11 cellular contexts compared by ENCODE assay signal in the genomic region with DNA sequence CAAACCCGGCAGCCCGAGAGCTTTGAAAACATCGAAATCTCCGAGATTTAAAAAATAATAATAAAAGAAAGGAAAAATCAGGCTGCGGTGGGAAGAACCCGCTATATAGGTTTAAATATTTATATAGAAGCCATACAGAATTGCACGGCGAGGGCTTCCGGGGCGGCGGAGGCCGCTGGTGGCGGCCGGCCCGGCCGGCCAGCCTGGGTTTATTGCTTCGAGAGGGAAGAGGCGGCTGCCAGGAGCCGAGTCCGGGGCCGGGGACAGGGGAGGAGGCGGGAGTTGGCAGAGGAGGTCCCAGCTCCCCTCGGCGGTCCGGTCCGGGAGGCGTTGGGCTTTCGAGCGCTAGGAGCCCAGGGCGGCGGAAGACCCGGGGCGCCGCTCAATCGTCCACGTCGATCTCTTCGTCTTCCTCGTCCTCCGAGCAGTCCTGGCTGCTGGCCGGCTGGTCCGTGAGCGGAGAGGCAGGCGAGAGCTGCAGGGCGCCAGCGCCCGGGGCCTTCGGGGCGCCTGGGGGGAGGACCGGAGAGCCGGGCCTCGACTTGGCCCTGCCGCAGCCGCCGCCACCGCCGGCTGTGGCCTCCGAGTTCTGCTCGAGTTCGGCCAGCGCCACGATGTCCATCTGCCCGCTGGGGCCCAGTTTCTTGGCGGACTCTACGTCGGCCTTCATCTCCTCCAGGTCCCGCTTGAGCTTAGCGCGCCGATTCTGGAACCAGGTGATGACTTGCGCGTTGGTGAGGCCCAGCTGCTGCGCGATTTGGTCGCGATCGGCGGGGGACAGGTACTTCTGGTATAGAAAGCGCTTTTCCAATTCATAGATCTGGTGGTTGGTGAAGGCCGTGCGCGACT. TPM values are rescaled to one million over a fixed set of nuclear protein-coding genes. Genes with fewer than 3 reads are reported as not detected.
A peak's percentile ranks its signal among the peaks of the same experiment; 100 is the strongest.
DNase-seq lines count a peak whose midpoint lies in the region; ATAC-seq, FAIRE-seq and TF ChIP-seq lines count a peak whose summit lies in the region.
"Had no signal": no experiment of that assay in that cellular context is flagged by ENCODE, and none has a peak within 500 bp of the region (broad histone marks: within the 10 kb centered on the region; RNA-seq: fewer than 3 reads in every experiment).

No MANE protein-coding gene starts in this region.

- H3K4me3 ChIP-seq in astrocyte (ENCODE audit: insufficient read depth, low read depth, low read length) (no peak overlapping the region), mesodermal cell (ENCODE audit: extremely low read depth, insufficient read depth, low read length, poor library complexity, severe bottlenecking) (peak overlapping the region; percentile 5), thoracic aorta (peak overlapping the region; percentile 65)

- H2AFZ ChIP-seq in astrocyte (ENCODE audit: low read depth, low read length) = no peak overlapping the region

- no peak for TF ChIP-seq CTCF in astrocyte (IDR thresholded peaks at IDR 0.05; ENCODE audit: insufficient read depth, low read depth, low read length)
- TF ChIP-seq CTCF in thoracic aorta (IDR thresholded peaks at IDR 0.05) = no peak

- H3K27ac ChIP-seq in astrocyte (ENCODE audit: low read depth, low read length) = no peak overlapping the region
- H3K27ac ChIP-seq in mesodermal cell (ENCODE audit: low read depth, low read length, severe bottlenecking) = no peak overlapping the region
- H3K27ac ChIP-seq in thoracic aorta = no peak overlapping the region

- H3K27me3 ChIP-seq in astrocyte (ENCODE audit: insufficient read depth, low read length) (peaks cover 89% of the 10 kb centered on the region), thoracic aorta (replicated peaks; ENCODE audit: insufficient read depth) (peaks cover 45% of the 10 kb centered on the region)

- H3K36me3 Mint-ChIP-seq in activated T-cell treated with anti-CD3 and anti-CD28 coated beads, Interleukin-2, amount 50 U/mL, for 4 hours (ENCODE audit: insufficient read depth) = no peaks in the 10 kb centered on the region
- peaks cover 6% of the 10 kb centered on the region for H3K36me3 Mint-ChIP-seq in astrocyte (ENCODE audit: low read depth, unreplicated experiment)

- WGBS in mesodermal cell (ENCODE audit: insufficient coverage in 2 of 2), 2 experiments = 1% methylated on average over 65 to 67 of the region's 82 CpGs

- DNase-seq in activated T-cell treated with anti-CD3 and anti-CD28 coated beads, Interleukin-2, amount 50 U/mL, for 4 hours = no peak
- no peak for DNase-seq in activated T-cell treated with anti-CD3 and anti-CD28 coated beads for 4 hours
- no peak for DNase-seq in astrocyte (ENCODE audit: low read depth)
- DNase-seq in thoracic aorta (ENCODE audit: low spot score) = no peak
- no peak for DNase-seq in NCI-H226
- no peak for DNase-seq in cerebellar cortex (ENCODE audit: low spot score)
- DNase-seq: dermis blood vessel endothelial cell; small intestine; stimulated activated naive CD4-positive, alpha-beta T cell treated with Interleukin-2 at 50 U/mL for 16 hours had no signal

- peaks cover 3% of the 10 kb centered on the region for H3K9me3 ChIP-seq in astrocyte (ENCODE audit: insufficient read depth, low read depth, low read length)
- H3K9me3 ChIP-seq in mesodermal cell (ENCODE audit: control insufficient read depth, low read length) = no peaks in the 10 kb centered on the region
- H3K9me3 ChIP-seq in thoracic aorta = no peaks in the 10 kb centered on the region

- no peaks in the 10 kb centered on the region for H3K9me3 Mint-ChIP-seq in activated T-cell treated with anti-CD3 and anti-CD28 coated beads, Interleukin-2, amount 50 U/mL, for 4 hours
- H3K9me3 Mint-ChIP-seq in astrocyte (ENCODE audit: unreplicated experiment) = peaks cover 15% of the 10 kb centered on the region

- no peak overlapping the region for H3K4me2 ChIP-seq in astrocyte (ENCODE audit: low read length)

- peak overlapping the region; percentile 83 for H3K27ac Mint-ChIP-seq in astrocyte (ENCODE audit: unreplicated experiment)

- H3K4me1 ChIP-seq in astrocyte (ENCODE audit: insufficient read depth, low read length) = peaks cover 3% of the 10 kb centered on the region
- H3K4me1 ChIP-seq in mesodermal cell (ENCODE audit: control insufficient read depth, insufficient read depth, low read length, poor library complexity, severe bottlenecking) = peaks cover 16% of the 10 kb centered on the region
- peaks cover 54 to 75% of the 10 kb centered on the region in 2 donors for H3K4me1 ChIP-seq in thoracic aorta (ENCODE audit: control insufficient read depth in 1 of 2, low read depth in 2 of 2)

- H3K4me3 Mint-ChIP-seq in activated T-cell treated with anti-CD3 and anti-CD28 coated beads, Interleukin-2, amount 50 U/mL, for 4 hours = peak overlapping the region; percentile 63
- no peak overlapping the region for H3K4me3 Mint-ChIP-seq in astrocyte (ENCODE audit: unreplicated experiment)

- H3K9ac ChIP-seq in astrocyte (ENCODE audit: low read length) = no peak overlapping the region

- ATAC-seq in activated T-cell treated with anti-CD3 and anti-CD28 coated beads, Interleukin-2, amount 50 U/mL, for 4 hours = no peak
- ATAC-seq in thoracic aorta (ENCODE audit: insufficient number of reproducible peaks, low FRiP score, low read depth) = no peak
- ATAC-seq in HG03521 (IDR thresholded peaks at IDR 0.05; ENCODE audit: unreplicated experiment) = no peak

- peaks cover 39% of the 10 kb centered on the region for H4K20me1 ChIP-seq in astrocyte (ENCODE audit: insufficient read depth, low read length)

- H3K79me2 ChIP-seq in astrocyte (ENCODE audit: insufficient read depth, low read length) = no peaks in the 10 kb centered on the region

- H3K36me3 ChIP-seq in astrocyte (ENCODE audit: insufficient read depth, low read length) (no peaks in the 10 kb centered on the region), mesodermal cell (ENCODE audit: control insufficient read depth, insufficient read depth, low read length) (no peaks in the 10 kb centered on the region), thoracic aorta (no peaks in the 10 kb centered on the region)

- peaks cover 48% of the 10 kb centered on the region for H3K4me1 Mint-ChIP-seq in activated T-cell treated with anti-CD3 and anti-CD28 coated beads, Interleukin-2, amount 50 U/mL, for 4 hours (ENCODE audit: low read depth)
- H3K4me1 Mint-ChIP-seq in astrocyte (ENCODE audit: low read depth, unreplicated experiment) = peaks cover 2% of the 10 kb centered on the region

- H3K27me3 Mint-ChIP-seq in activated T-cell treated with anti-CD3 and anti-CD28 coated beads, Interleukin-2, amount 50 U/mL, for 4 hours (ENCODE audit: low read depth) = peaks cover 75% of the 10 kb centered on the region
- peaks cover 70% of the 10 kb centered on the region for H3K27me3 Mint-ChIP-seq in astrocyte (ENCODE audit: low read depth, unreplicated experiment)

- no peak for FAIRE-seq in astrocyte (lab: Jason Lieb, UNC)
- FAIRE-seq: small intestine had no signal

RNA-seq across cellular contexts. Expression of a gene that starts 2.2 kb away (rescaled TPM):
- total RNA-seq in activated T-cell treated with anti-CD3 and anti-CD28 coated beads, Interleukin-2, amount 50 U/mL, for 4 hours = not detected
- total RNA-seq in astrocyte (not detected in 2 replicates), thoracic aorta (not detected)
- polyA plus RNA-seq in mesodermal cell (2013, experiment 1 of 2) = not detected
- not detected for polyA plus RNA-seq in mesodermal cell (2013, experiment 2 of 2)
- total RNA-seq: dermis blood vessel endothelial cell had no signal
- polyA plus RNA-seq: small intestine had no signal
